22 cellular contexts compared by ENCODE assay signal in genomic region chr10:117488004-117488403, GRCh38. TPM values are rescaled to one million over a fixed set of nuclear protein-coding genes. Genes with fewer than 3 reads are reported as not detected.
"Had no signal": no experiment of that assay in that cellular context is flagged by ENCODE, and none has a peak within 500 bp of the region (broad histone marks: within the 10 kb centered on the region; RNA-seq: fewer than 3 reads in every experiment).

No MANE protein-coding gene starts in this region.

- H3K27ac Mint-ChIP-seq: IgD-negative memory B cell had no signal

- DNase-seq: Kasumi-1, MM.1S, NCI-H1092 treated with DMSO at 0.1 percent for 48 hours, NCI-H1436, NCI-H187, NCI-H2029, NCI-H2081 treated with DMSO at 0.1 percent for 48 hours, NCI-H2171, NCI-H446, NCI-H510A, NCI-H524 treated with DMSO at 0.1 percent for 48 hours, NCI-H69, NCI-H774, RPMI8226, SHP77 had no signal

- ATAC-seq: K562, SK-N-SH treated with all-trans-retinoic acid at 6 μM for 48 hours had no signal

- H3K4me3 ChIP-seq: K562 had no signal

- H3K27ac ChIP-seq: KMS-11 had no signal

- H3K4me3 Mint-ChIP-seq: IgD-negative memory B cell had no signal

RNA-seq across cellular contexts. Expression of gene EMX2, which starts 54.5 kb away (rescaled TPM):
- total RNA-seq: HT-29, K562, M059J, SK-MEL-5 had no signal
